In genomic region chr7:99046262-99046661, GRCh38 we compare ENCODE assay signal across 6 cellular contexts.
DNase-seq lines count a peak whose midpoint lies in the region; TF ChIP-seq lines count a peak whose summit lies in the region.
"Not testable (repeated sequence)": the region's sequence is repeated elsewhere in the genome, so short reads cannot be mapped to it uniquely, and the experiment has no call there.

No MANE protein-coding gene starts in this region.

- H3K36me3 Mint-ChIP-seq in osteocyte (ENCODE audit: unreplicated experiment), result peaks cover 54% of the 10 kb centered on the region
- H3K36me3 Mint-ChIP-seq in type B pancreatic cell, result peaks cover 37% of the 10 kb centered on the region

- H3K4me1 Mint-ChIP-seq in osteocyte (ENCODE audit: unreplicated experiment), result peaks cover 20% of the 10 kb centered on the region
- H3K4me1 Mint-ChIP-seq in type B pancreatic cell (ENCODE audit: unreplicated experiment), result not testable (repeated sequence)

- H3K9me3 ChIP-seq in cardiac muscle cell (ENCODE audit: low read depth), result not testable (repeated sequence)

- DNase-seq in NCI-H2029 (lab: John Stamatoyannopoulos, UW) (peak; percentile 4), type B pancreatic cell (ENCODE audit: extremely low spot score, unreplicated experiment) (peak; percentile 47)
- not testable (repeated sequence) for DNase-seq in RWPE1 (ENCODE audit: low spot score); cardiac muscle cell (ENCODE audit: low read depth in 1 of 2, low spot score in 1 of 2); osteocyte (ENCODE audit: extremely low spot score, unreplicated experiment)

- peaks cover 68% of the 10 kb centered on the region for H3K36me3 ChIP-seq in cardiac muscle cell

- not testable (repeated sequence) for H3K4me3 ChIP-seq in cardiac muscle cell

- CTCF ChIA-PET in RWPE1 (lab: Yijun Ruan, JAX), result not testable (repeated sequence)

- not testable (repeated sequence) for TF ChIP-seq CTCF in 22Rv1 (IDR thresholded peaks at IDR 0.05); RWPE1 (conservative IDR thresholded peaks at IDR 0.05; ENCODE audit: low read depth); cardiac muscle cell (IDR thresholded peaks at IDR 0.05; ENCODE audit: low read depth, low read length); osteocyte (IDR thresholded peaks at IDR 0.05); type B pancreatic cell (conservative IDR thresholded peaks at IDR 0.05)

- H3K4me1 ChIP-seq in cardiac muscle cell (ENCODE audit: low read depth), result not testable (repeated sequence)

- H3K27ac ChIP-seq in 22Rv1 (peak overlapping the region; percentile 26; the same call in 1 of the 2 replicates), RWPE1 (peak overlapping the region; percentile 23; the same call in 1 of the 2 replicates), cardiac muscle cell (peak overlapping the region; percentile 43)

- not testable (repeated sequence) for H3K9me3 Mint-ChIP-seq in osteocyte (ENCODE audit: unreplicated experiment); type B pancreatic cell

- not testable (repeated sequence) for H3K27me3 ChIP-seq in cardiac muscle cell

- peak overlapping the region; percentile 27 for H3K27ac Mint-ChIP-seq in osteocyte (ENCODE audit: unreplicated experiment)
- not testable (repeated sequence) for H3K27ac Mint-ChIP-seq in type B pancreatic cell

- not testable (repeated sequence) for H3K27me3 Mint-ChIP-seq in osteocyte (ENCODE audit: unreplicated experiment); type B pancreatic cell

- not testable (repeated sequence) for H3K4me3 Mint-ChIP-seq in osteocyte (ENCODE audit: unreplicated experiment); type B pancreatic cell

- POLR2A ChIA-PET in RWPE1 (lab: Yijun Ruan, JAX; ENCODE audit: low non-redundant PET), result not testable (repeated sequence)
